2 cellular contexts compared by ENCODE assay signal in the genomic region with DNA sequence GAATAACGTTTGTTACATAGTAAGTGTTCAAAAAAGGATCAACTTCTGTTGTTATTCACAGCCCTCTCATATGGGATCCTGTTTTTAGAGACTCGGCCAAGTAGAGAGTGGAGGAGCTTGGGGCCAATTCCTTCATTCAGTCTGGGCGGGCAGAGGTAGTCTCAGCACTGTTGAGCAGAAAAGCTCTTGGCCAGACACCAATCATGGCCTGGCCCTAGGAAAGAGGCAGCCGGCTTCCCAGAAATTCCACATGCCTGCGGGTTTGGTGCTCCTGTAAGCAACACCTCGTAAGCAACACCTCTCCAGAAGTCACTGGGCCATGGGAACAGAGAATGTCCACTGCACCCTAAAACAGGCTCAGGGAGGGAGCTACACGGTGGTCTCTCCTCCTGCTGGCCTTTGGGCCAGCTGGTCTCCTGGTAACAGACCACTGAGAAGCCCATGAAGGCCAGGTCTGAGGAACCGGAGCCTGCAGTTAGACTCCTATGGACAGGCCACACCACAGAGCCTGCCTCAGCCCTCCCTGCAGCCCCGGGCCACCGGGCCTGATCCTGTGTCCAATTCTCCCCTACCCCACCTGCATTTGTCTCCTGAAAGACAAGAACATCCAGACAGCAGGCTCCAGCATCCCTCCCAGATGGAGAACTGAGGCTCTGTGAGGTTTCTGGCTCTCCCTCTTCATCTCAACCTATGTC.
TF ChIP-seq lines count a peak whose summit lies in the region.

No MANE protein-coding gene starts in this region.

TF ChIP-seq in H1, 55 proteins besides CTCF, POLR2A, EP300 and RAD21 (continued from another document):
- TF ChIP-seq CBX8 (IDR thresholded peaks at IDR 0.05; ENCODE audit: borderline replicate concordance, low read depth, low read length) (no peak), SIX5 (IDR thresholded peaks at IDR 0.05; ENCODE audit: low read depth, low read length) (no peak), POU5F1 (IDR thresholded peaks at IDR 0.05; ENCODE audit: low read depth, low read length) (no peak), TEAD4 (IDR thresholded peaks at IDR 0.05; ENCODE audit: low read depth, low read length) (no peak), ATF3 (IDR thresholded peaks at IDR 0.05; ENCODE audit: insufficient read depth, low read depth, low read length) (no peak), CHD2 (IDR thresholded peaks at IDR 0.05; ENCODE audit: low read length) (no peak), CTBP2 (IDR thresholded peaks at IDR 0.05; ENCODE audit: borderline replicate concordance, insufficient read depth, insufficient read length, low read length) (no peak)
TF ChIP-seq in H1: peak in this region for 0.

TF ChIP-seq in SK-N-SH treated with all-trans-retinoic acid at 6 μM for 48 hours, 23 proteins besides CTCF, POLR2A, EP300 and RAD21 (continued from another document):
- TF ChIP-seq ZNF565 (CRISPR knock-in tag; conservative IDR thresholded peaks at IDR 0.05; ENCODE audit: low read depth) (no peak), ESRRG (CRISPR knock-in tag; IDR thresholded peaks at IDR 0.05) (no peak), ISL1 (CRISPR knock-in tag; IDR thresholded peaks at IDR 0.05) (no peak), PPARA (CRISPR knock-in tag; IDR thresholded peaks at IDR 0.05; ENCODE audit: borderline replicate concordance) (no peak), ZFP3 (CRISPR knock-in tag; IDR thresholded peaks at IDR 0.05) (no peak), OSR1 (CRISPR knock-in tag; IDR thresholded peaks at IDR 0.05) (no peak), POU6F1 (CRISPR knock-in tag; IDR thresholded peaks at IDR 0.05; ENCODE audit: borderline replicate concordance, low read depth) (no peak), TOX (CRISPR knock-in tag; IDR thresholded peaks at IDR 0.05; ENCODE audit: borderline replicate concordance) (no peak), BACH2 (CRISPR knock-in tag; IDR thresholded peaks at IDR 0.05; ENCODE audit: borderline replicate concordance) (no peak), ZFP30 (CRISPR knock-in tag; IDR thresholded peaks at IDR 0.05) (no peak), ARNTL (CRISPR knock-in tag; IDR thresholded peaks at IDR 0.05; ENCODE audit: borderline replicate concordance, low read depth) (no peak), TSHZ2 (CRISPR knock-in tag; IDR thresholded peaks at IDR 0.05) (no peak), ZNF70 (CRISPR knock-in tag; IDR thresholded peaks at IDR 0.05) (no peak), SNAI2 (CRISPR knock-in tag; IDR thresholded peaks at IDR 0.05) (no peak)
- TF ChIP-seq, protein P1, sequence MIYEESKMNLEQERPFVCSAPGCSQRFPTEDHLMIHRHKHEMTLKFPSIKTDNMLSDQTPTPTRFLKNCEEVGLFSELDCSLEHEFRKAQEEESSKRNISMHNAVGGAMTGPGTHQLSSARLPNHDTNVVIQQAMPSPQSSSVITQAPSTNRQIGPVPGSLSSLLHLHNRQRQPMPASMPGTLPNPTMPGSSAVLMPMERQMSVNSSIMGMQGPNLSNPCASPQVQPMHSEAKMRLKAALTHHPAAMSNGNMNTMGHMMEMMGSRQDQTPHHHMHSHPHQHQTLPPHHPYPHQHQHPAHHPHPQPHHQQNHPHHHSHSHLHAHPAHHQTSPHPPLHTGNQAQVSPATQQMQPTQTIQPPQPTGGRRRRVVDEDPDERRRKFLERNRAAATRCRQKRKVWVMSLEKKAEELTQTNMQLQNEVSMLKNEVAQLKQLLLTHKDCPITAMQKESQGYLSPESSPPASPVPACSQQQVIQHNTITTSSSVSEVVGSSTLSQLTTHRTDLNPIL (CRISPR knock-in tag; IDR thresholded peaks at IDR 0.05; ENCODE audit: low read depth): no peak
- TF ChIP-seq, protein P2, sequence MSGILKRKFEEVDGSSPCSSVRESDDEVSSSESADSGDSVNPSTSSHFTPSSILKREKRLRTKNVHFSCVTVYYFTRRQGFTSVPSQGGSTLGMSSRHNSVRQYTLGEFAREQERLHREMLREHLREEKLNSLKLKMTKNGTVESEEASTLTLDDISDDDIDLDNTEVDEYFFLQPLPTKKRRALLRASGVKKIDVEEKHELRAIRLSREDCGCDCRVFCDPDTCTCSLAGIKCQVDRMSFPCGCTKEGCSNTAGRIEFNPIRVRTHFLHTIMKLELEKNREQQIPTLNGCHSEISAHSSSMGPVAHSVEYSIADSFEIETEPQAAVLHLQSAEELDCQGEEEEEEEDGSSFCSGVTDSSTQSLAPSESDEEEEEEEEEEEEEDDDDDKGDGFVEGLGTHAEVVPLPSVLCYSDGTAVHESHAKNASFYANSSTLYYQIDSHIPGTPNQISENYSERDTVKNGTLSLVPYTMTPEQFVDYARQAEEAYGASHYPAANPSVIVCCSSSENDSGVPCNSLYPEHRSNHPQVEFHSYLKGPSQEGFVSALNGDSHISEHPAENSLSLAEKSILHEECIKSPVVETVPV (CRISPR knock-in tag; IDR thresholded peaks at IDR 0.05): no peak
TF ChIP-seq in SK-N-SH treated with all-trans-retinoic acid at 6 μM for 48 hours: peak in this region for 0.
